29 cellular contexts compared by ENCODE assay signal in genomic region chr18:61683856-61684255, GRCh38.
"Had no signal": no experiment of that assay in that cellular context is flagged by ENCODE, and none has a peak within 500 bp of the region (broad histone marks: within the 10 kb centered on the region; RNA-seq: fewer than 3 reads in every experiment).

No MANE protein-coding gene starts in this region.

- DNase-seq: activated CD4-positive, alpha-beta memory T cell treated with anti-CD3 and anti-CD28 coated beads, Interleukin-2, amount 10 ng/mL, durations not matched to agents 7 days and 5 days; activated CD4-positive, alpha-beta T cell treated with anti-CD3 and anti-CD28 coated beads for 1 hour; activated CD4-positive, alpha-beta T cell treated with anti-CD3 and anti-CD28 coated beads for 36 hours; activated CD4-positive, alpha-beta T cell treated with anti-CD3 and anti-CD28 coated beads for 48 hours; activated CD4-positive, alpha-beta T cell treated with anti-CD3 and anti-CD28 coated beads, Interleukin-2, amount 10 ng/mL, durations not matched to agents 7 days and 5 days; activated CD4-positive, alpha-beta T cell treated with anti-CD3 and anti-CD28 coated beads, Interleukin-2, amount 50 U/mL, for 48 hours; activated CD4-positive, CD25-positive, alpha-beta regulatory T cell; activated CD8-positive, alpha-beta memory T cell treated with anti-CD3 and anti-CD28 coated beads for 24 hours; activated CD8-positive, alpha-beta memory T cell treated with anti-CD3 and anti-CD28 coated beads, Interleukin-2, amount 10 ng/mL, durations not matched to agents 7 days and 5 days; activated CD8-positive, alpha-beta memory T cell treated with anti-CD3 and anti-CD28 coated beads, Interleukin-2, amount 50 U/mL, for 48 hours; activated CD8-positive, alpha-beta T cell treated with anti-CD3 and anti-CD28 coated beads, Interleukin-2, amount 10 ng/mL, durations not matched to agents 7 days and 5 days; activated effector memory CD4-positive, alpha-beta T cell treated with Interleukin-2 at 50 U/mL for 16 hours; activated gamma-delta T cell; activated naive CD4-positive, alpha-beta T cell treated with anti-CD3 and anti-CD28 coated beads, Interleukin-2, amount 10 ng/mL, durations not matched to agents 7 days and 5 days; activated naive CD4-positive, alpha-beta T cell treated with Interleukin-2 at 50 U/mL for 16 hours; activated naive CD8-positive, alpha-beta T cell treated with anti-CD3 and anti-CD28 coated beads, Interleukin-2, amount 10 ng/mL, durations not matched to agents 7 days and 5 days; activated naive CD8-positive, alpha-beta T cell treated with anti-CD3 and anti-CD28 coated beads, Interleukin-2, amount 50 U/mL, for 24 hours; activated T-cell treated with anti-CD3 and anti-CD28 coated beads, Interleukin-2, amount 50 U/mL, for 24 hours; activated T-cell treated with anti-CD3 and anti-CD28 coated beads, Interleukin-2, amount 50 U/mL, for 48 hours; amygdala; anterior cingulate cortex; caudate nucleus; cerebellar nuclear complex; T-helper 1 cell; T-helper 2 cell; T-helper 9 cell had no signal

- H3K4me3 ChIP-seq: ascending aorta, cardiac muscle cell had no signal

- H3K36me3 ChIP-seq: ascending aorta, cardiac muscle cell had no signal

- H3K27me3 ChIP-seq: ascending aorta, cardiac muscle cell had no signal

- H3K27ac ChIP-seq: ascending aorta, cardiac muscle cell, VCaP had no signal

- H3K4me1 ChIP-seq: ascending aorta had no signal
